1 cellular context compared by ENCODE assay signal in genomic region chr1:2759433-2759832, GRCh38. TPM values are rescaled to one million over a fixed set of nuclear protein-coding genes. Genes with fewer than 3 reads are reported as not detected.
"Had no signal": no experiment of that assay in that cellular context is flagged by ENCODE, and none has a peak within 500 bp of the region (broad histone marks: within the 10 kb centered on the region; RNA-seq: fewer than 3 reads in every experiment).

No MANE protein-coding gene starts in this region.

RNA-seq across cellular contexts. Expression of gene TTC34, which starts 42.1 kb away (rescaled TPM):
- total RNA-seq: cardiac muscle cell had no signal
- polyA plus RNA-seq: cardiac muscle cell had no signal
